9 cellular contexts compared by ENCODE assay signal in the genomic region with DNA sequence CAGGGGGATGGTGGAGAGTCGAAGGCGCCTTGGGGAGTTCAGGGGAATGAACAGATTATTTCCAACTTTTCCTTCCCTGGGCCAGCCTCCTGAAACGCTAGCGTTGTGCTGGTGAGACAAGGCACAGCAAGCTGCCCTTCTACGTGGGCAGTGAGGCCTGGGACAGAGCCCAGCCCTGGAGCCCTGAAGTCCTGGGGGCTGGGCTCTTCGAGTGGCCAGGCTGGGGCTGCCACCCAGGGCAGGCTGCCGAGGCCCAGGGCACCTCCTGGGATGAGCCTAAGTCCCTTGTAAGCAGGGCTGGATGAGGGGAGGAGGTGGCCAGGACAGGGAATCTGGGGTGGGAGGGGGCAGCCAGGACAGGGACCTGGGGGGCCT. TPM values are rescaled to one million over a fixed set of nuclear protein-coding genes. Genes with fewer than 3 reads are reported as not detected.
DNase-seq lines count a peak whose midpoint lies in the region; ATAC-seq and TF ChIP-seq lines count a peak whose summit lies in the region.
"Had no signal": no experiment of that assay in that cellular context is flagged by ENCODE, and none has a peak within 500 bp of the region (broad histone marks: within the 10 kb centered on the region; RNA-seq: fewer than 3 reads in every experiment).

No MANE protein-coding gene starts in this region.

- ATAC-seq in Right ventricle myocardium inferior, result peak; percentile 46
- ATAC-seq in GM19455 (IDR thresholded peaks at IDR 0.05; ENCODE audit: unreplicated experiment), result no peak

- no peaks in the 10 kb centered on the region for H3K36me3 ChIP-seq in vagina
- H3K36me3 ChIP-seq: SJCRH30 had no signal

- H3K27ac Mint-ChIP-seq in mesothelial cell of epicardium, result peak overlapping the region; percentile 92

- peak overlapping the region in 1 of 2 donors; percentile 62 for H3K4me3 ChIP-seq in vagina

- no peaks in the 10 kb centered on the region for H3K27me3 Mint-ChIP-seq in mesothelial cell of epicardium (ENCODE audit: low read depth)

- H3K9me3 ChIP-seq in vagina, result no peaks in the 10 kb centered on the region
- H3K9me3 ChIP-seq: SJCRH30 had no signal

- DNase-seq in Right ventricle myocardium inferior (ENCODE audit: missing footprints), result no peak
- DNase-seq in cardiac septum (ENCODE audit: low spot score), result no peak
- DNase-seq in caudate nucleus (lab: John Stamatoyannopoulos, UW), result peak in 3 of 61 donors; percentile 24 to 40 (median 38)
- DNase-seq in mesothelial cell of epicardium (ENCODE audit: low spot score in 2 of 2, unreplicated experiment in 2 of 2), result no peak
- no peak for DNase-seq in vagina (ENCODE audit: extremely low spot score in 2 of 2)
- no peak for DNase-seq in globus pallidus (ENCODE audit: low spot score)
- no peak for DNase-seq in MV-4-11 (lab: John Stamatoyannopoulos, UW)

- no peak for TF ChIP-seq CTCF in mesothelial cell of epicardium (IDR thresholded peaks at IDR 0.05; ENCODE audit: unreplicated experiment)
- TF ChIP-seq CTCF in vagina (IDR thresholded peaks at IDR 0.05), result no peak

- peaks cover 50% of the 10 kb centered on the region for H3K4me1 ChIP-seq in vagina
- H3K4me1 ChIP-seq: SJCRH30 had no signal

- no peaks in the 10 kb centered on the region for H3K36me3 Mint-ChIP-seq in mesothelial cell of epicardium

- no peak for TF ChIP-seq POLR2A in vagina (IDR thresholded peaks at IDR 0.05)

- H3K9me3 Mint-ChIP-seq in mesothelial cell of epicardium, result no peaks in the 10 kb centered on the region

- intact Hi-C loops in Right ventricle myocardium inferior (cut with DNase I) (loop anchor here (1.0 to 2.0 kb wide), 2 partner anchors 28 to 40 kb away; no protein-coding TSS in a partner anchor), cardiac septum (cut with DNase I) (no loop called here), vagina (cut with DNase I) (no loop called here)

- peak overlapping the region; percentile 72 for H3K4me3 Mint-ChIP-seq in mesothelial cell of epicardium

- H3K4me1 Mint-ChIP-seq in mesothelial cell of epicardium, result peaks cover 7% of the 10 kb centered on the region

- H3K27me3 ChIP-seq in vagina, result no peaks in the 10 kb centered on the region

- peak overlapping the region; percentile 96 for H3K27ac ChIP-seq in caudate nucleus (ENCODE audit: low read depth, low read length)
- H3K27ac ChIP-seq in vagina, result peak overlapping the region; percentile 69
- H3K27ac ChIP-seq: SJCRH30 had no signal

RNA-seq across cellular contexts. Expression of gene LCN12, which starts 1.4 kb away (rescaled TPM):
- total RNA-seq in Right ventricle myocardium inferior, result 2.9 TPM
- 20.7 TPM for total RNA-seq in cardiac septum
- 13.3 to 15.9 TPM (median 13.8 TPM) in 3 replicates for total RNA-seq in mesothelial cell of epicardium
- not detected for total RNA-seq in vagina
- total RNA-seq: SJCRH30 had no signal

RNA-seq across cellular contexts. Expression of gene C8G, which starts 5.6 kb away (rescaled TPM):
- total RNA-seq in Right ventricle myocardium inferior (1.3 TPM), cardiac septum (3.4 TPM), mesothelial cell of epicardium (1.5 to 2.5 TPM (median 1.5 TPM) in 3 replicates), vagina (not detected)
- total RNA-seq: SJCRH30 had no signal

RNA-seq across cellular contexts. Expression of gene FBXW5, which starts 6.1 kb away (rescaled TPM):
- total RNA-seq in Right ventricle myocardium inferior (143 TPM), cardiac septum (162 TPM), mesothelial cell of epicardium (58.9 to 62.3 TPM (median 59.8 TPM) in 3 replicates), vagina (125 TPM)

RNA-seq across cellular contexts. Expression of gene PTGDS, which starts 26.7 kb away (rescaled TPM):
- total RNA-seq in Right ventricle myocardium inferior (6,282 TPM), cardiac septum (1,323 TPM), mesothelial cell of epicardium (52.6 to 58.0 TPM (median 53.5 TPM) in 3 replicates), vagina (301 TPM)
- total RNA-seq: SJCRH30 had no signal

RNA-seq across cellular contexts. Expression of gene LCNL1, which starts 32.1 kb away (rescaled TPM):
- 8.6 TPM for total RNA-seq in Right ventricle myocardium inferior
- 5.9 TPM for total RNA-seq in cardiac septum
- total RNA-seq in mesothelial cell of epicardium, result 4.7 to 5.7 TPM (median 5.5 TPM) in 3 replicates
- total RNA-seq in vagina, result 2.0 TPM
- total RNA-seq: SJCRH30 had no signal
